21 cellular contexts compared by ENCODE assay signal in the genomic region with DNA sequence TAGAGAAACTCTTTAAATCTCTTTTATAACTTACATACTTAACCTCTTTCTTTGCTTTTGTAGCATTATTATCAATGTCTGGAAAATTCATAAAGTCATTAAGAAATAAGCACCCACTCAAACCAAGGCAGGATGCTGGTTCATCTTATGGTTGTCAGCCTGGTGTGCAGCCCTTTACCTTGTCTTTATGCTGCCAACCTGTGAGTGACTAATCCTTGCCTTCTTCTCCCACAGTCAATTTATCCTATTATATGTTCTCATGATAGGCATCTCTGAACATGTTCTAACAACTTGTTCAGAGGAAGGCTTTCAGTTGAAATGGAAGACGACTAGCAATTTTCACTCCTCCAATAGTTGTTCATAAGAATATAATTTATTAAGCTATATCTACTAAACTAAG.
"Had no signal": no experiment of that assay in that cellular context is flagged by ENCODE, and none has a peak within 500 bp of the region (broad histone marks: within the 10 kb centered on the region; RNA-seq: fewer than 3 reads in every experiment).

No MANE protein-coding gene starts in this region.

- H3K9me3 ChIP-seq: body of pancreas, esophagus muscularis mucosa, gastrocnemius medialis, pancreas, psoas muscle, testis, uterus had no signal

- H3K4me3 ChIP-seq: body of pancreas, esophagus muscularis mucosa, gastrocnemius medialis, pancreas, psoas muscle, testis, uterus had no signal

- H3K27ac Mint-ChIP-seq: activated B cell treated with CpG ODN at 0.5 μM for 24 hours; dendritic cell treated with granulocyte-macrophage colony-stimulating factor and Interleukin-4, amounts not matched to agents 40 ng/mL and 50 ng/mL, for 4 days; nephron; stimulated activated memory B cell treated with anti-CD40 and anti-IgM and Interleukin-4, amounts not matched to agents 10 μg/mL and 1 μg/mL and 100 μg/mL, for 72 hours; T-helper 1 cell treated with Interleukin-12 subunit alpha and Interleukin-12 subunit beta and Interleukin-4 antibody, amounts not matched to agents 30 μg/mL and 1 μg/mL, for 36 hours had no signal

- H3K4me1 ChIP-seq: body of pancreas, esophagus muscularis mucosa, gastrocnemius medialis, pancreas, psoas muscle, testis, uterus had no signal

- ATAC-seq: body of pancreas; gastrocnemius medialis; pancreas; psoas muscle; right cardiac atrium; stimulated activated memory B cell treated with anti-CD40 and anti-IgM and Interleukin-4, amounts not matched to agents 10 μg/mL and 1 μg/mL and 100 μg/mL, for 72 hours had no signal

- H3K36me3 Mint-ChIP-seq: stimulated activated memory B cell treated with anti-CD40 and anti-IgM and Interleukin-4, amounts not matched to agents 10 μg/mL and 1 μg/mL and 100 μg/mL, for 72 hours had no signal

- H3K4me3 Mint-ChIP-seq: activated B cell treated with CpG ODN at 0.5 μM for 24 hours; dendritic cell treated with granulocyte-macrophage colony-stimulating factor and Interleukin-4, amounts not matched to agents 40 ng/mL and 50 ng/mL, for 4 days; nephron; stimulated activated memory B cell treated with anti-CD40 and anti-IgM and Interleukin-4, amounts not matched to agents 10 μg/mL and 1 μg/mL and 100 μg/mL, for 72 hours; T-helper 1 cell treated with Interleukin-12 subunit alpha and Interleukin-12 subunit beta and Interleukin-4 antibody, amounts not matched to agents 30 μg/mL and 1 μg/mL, for 36 hours had no signal

- H3K27ac ChIP-seq: body of pancreas, esophagus muscularis mucosa, gastrocnemius medialis, pancreas, psoas muscle, testis, uterus had no signal

- DNase-seq: activated B cell treated with CpG ODN at 0.5 μM for 24 hours; activated CD4-positive, alpha-beta T cell treated with anti-CD3 and anti-CD28 coated beads for 4 hours; activated gamma-delta T cell treated with Interleukin-2 at 50 U/mL for 16 hours; activated T-cell treated with anti-CD3 and anti-CD28 coated beads, Interleukin-2, amount 50 U/mL, for 1 hour; anterior cingulate cortex; body of pancreas; effector CD4-positive, alpha-beta T cell; gastrocnemius medialis; hippocampal formation; mesenchymal stem cell; pancreas; psoas muscle; right cardiac atrium; testis; trophoblast cell; uterus had no signal

- H3K27me3 ChIP-seq: body of pancreas, esophagus muscularis mucosa, pancreas, testis, uterus had no signal

- H3K9me3 Mint-ChIP-seq: activated B cell treated with CpG ODN at 0.5 μM for 24 hours; dendritic cell treated with granulocyte-macrophage colony-stimulating factor and Interleukin-4, amounts not matched to agents 40 ng/mL and 50 ng/mL, for 4 days; nephron; stimulated activated memory B cell treated with anti-CD40 and anti-IgM and Interleukin-4, amounts not matched to agents 10 μg/mL and 1 μg/mL and 100 μg/mL, for 72 hours; T-helper 1 cell treated with Interleukin-12 subunit alpha and Interleukin-12 subunit beta and Interleukin-4 antibody, amounts not matched to agents 30 μg/mL and 1 μg/mL, for 36 hours had no signal

- H3K4me1 Mint-ChIP-seq: activated B cell treated with CpG ODN at 0.5 μM for 24 hours; nephron; stimulated activated memory B cell treated with anti-CD40 and anti-IgM and Interleukin-4, amounts not matched to agents 10 μg/mL and 1 μg/mL and 100 μg/mL, for 72 hours had no signal

- H3K36me3 ChIP-seq: esophagus muscularis mucosa, gastrocnemius medialis, pancreas, uterus had no signal
